In genomic region chr12:79988368-79988767, GRCh38 we compare ENCODE assay signal across 23 cellular contexts. TPM values are rescaled to one million over a fixed set of nuclear protein-coding genes. Genes with fewer than 3 reads are reported as not detected.
A peak's percentile ranks its signal among the peaks of the same experiment; 100 is the strongest.
DNase-seq lines count a peak whose midpoint lies in the region; ATAC-seq and TF ChIP-seq lines count a peak whose summit lies in the region.
"Had no signal": no experiment of that assay in that cellular context is flagged by ENCODE, and none has a peak within 500 bp of the region (broad histone marks: within the 10 kb centered on the region; RNA-seq: fewer than 3 reads in every experiment).

No MANE protein-coding gene starts in this region.

- no peak overlapping the region for H3K9ac ChIP-seq in adipocyte (ENCODE audit: low read length)

- peak overlapping the region; percentile 74 for H3K27ac Mint-ChIP-seq in HFFc6
- H3K27ac Mint-ChIP-seq: CD4-positive, alpha-beta memory T cell; stimulated activated naive B cell treated with anti-CD40 and anti-IgM and Interleukin-4, amounts not matched to agents 10 μg/mL and 1 μg/mL and 100 μg/mL, for 72 hours had no signal

- H3K27me3 Mint-ChIP-seq in HFFc6 (ENCODE audit: insufficient read depth) = peaks cover 1% of the 10 kb centered on the region; the same call in 1 of the 2 replicates

- H3K27me3 ChIP-seq in adipocyte (replicated peaks; ENCODE audit: control insufficient read depth, insufficient read depth, low read length) = no peaks in the 10 kb centered on the region
- H3K27me3 ChIP-seq in gastroesophageal sphincter = no peaks in the 10 kb centered on the region
- H3K27me3 ChIP-seq: transverse colon had no signal

- H3K36me3 Mint-ChIP-seq in HFFc6 (ENCODE audit: low read depth) = no peaks in the 10 kb centered on the region
- H3K36me3 Mint-ChIP-seq: CD4-positive, alpha-beta memory T cell; stimulated activated naive B cell treated with anti-CD40 and anti-IgM and Interleukin-4, amounts not matched to agents 10 μg/mL and 1 μg/mL and 100 μg/mL, for 72 hours had no signal

- H3K27ac ChIP-seq in gastroesophageal sphincter = no peak overlapping the region
- H3K27ac ChIP-seq: coronary artery, transverse colon had no signal

- no peak for TF ChIP-seq EP300 in gastroesophageal sphincter (IDR thresholded peaks at IDR 0.05)

- peaks cover 67% of the 10 kb centered on the region for H3K4me1 Mint-ChIP-seq in HFFc6 (ENCODE audit: low read depth)
- H3K4me1 Mint-ChIP-seq: stimulated activated naive B cell treated with anti-CD40 and anti-IgM and Interleukin-4, amounts not matched to agents 10 μg/mL and 1 μg/mL and 100 μg/mL, for 72 hours had no signal

- H3K4me1 ChIP-seq in adipocyte (ENCODE audit: control insufficient read depth, insufficient read depth, low read length) = peaks cover 57% of the 10 kb centered on the region
- H3K4me1 ChIP-seq in gastroesophageal sphincter = peaks cover 0 to 9% (median 2%) of the 10 kb centered on the region in 3 donors
- H3K4me1 ChIP-seq: transverse colon had no signal

- TF ChIP-seq CTCF in HFFc6 (IDR thresholded peaks at IDR 0.05) = no peak
- TF ChIP-seq CTCF in gastroesophageal sphincter (IDR thresholded peaks at IDR 0.05) = no peak

- no peaks in the 10 kb centered on the region for H3K9me3 Mint-ChIP-seq in HFFc6
- H3K9me3 Mint-ChIP-seq: CD4-positive, alpha-beta memory T cell; stimulated activated naive B cell treated with anti-CD40 and anti-IgM and Interleukin-4, amounts not matched to agents 10 μg/mL and 1 μg/mL and 100 μg/mL, for 72 hours had no signal

- TF ChIP-seq POLR2A in gastroesophageal sphincter (IDR thresholded peaks at IDR 0.05) = no peak

- no peaks in the 10 kb centered on the region for H3K36me3 ChIP-seq in adipocyte (ENCODE audit: control insufficient read depth, insufficient read depth, low read length, severe bottlenecking)
- no peaks in the 10 kb centered on the region for H3K36me3 ChIP-seq in gastroesophageal sphincter
- H3K36me3 ChIP-seq: transverse colon had no signal

- H3K4me3 Mint-ChIP-seq in HFFc6 = peak overlapping the region; percentile 58
- H3K4me3 Mint-ChIP-seq: CD4-positive, alpha-beta memory T cell; stimulated activated naive B cell treated with anti-CD40 and anti-IgM and Interleukin-4, amounts not matched to agents 10 μg/mL and 1 μg/mL and 100 μg/mL, for 72 hours had no signal

- H3K9me3 ChIP-seq in adipocyte (ENCODE audit: control insufficient read depth, low read length) = no peaks in the 10 kb centered on the region
- no peaks in the 10 kb centered on the region for H3K9me3 ChIP-seq in gastroesophageal sphincter
- H3K9me3 ChIP-seq: transverse colon had no signal

- DNase-seq in AG08396 (ENCODE audit: low spot score) (peak; percentile 33), HFFc6 (peak; percentile 64), adipocyte (ENCODE audit: low read depth) (peak; percentile 40), hepatic stellate cell (ENCODE audit: low spot score) (peak; percentile 17), NCI-H146 treated with DMSO at 0.1 percent for 48 hours (lab: John Stamatoyannopoulos, UW; ENCODE audit: unreplicated experiment) (no peak)
- DNase-seq in activated CD4-positive, alpha-beta T cell treated with anti-CD3 and anti-CD28 coated beads, Interleukin-2, amount 50 U/mL, for 48 hours = no peak
- DNase-seq: activated CD4-positive, alpha-beta T cell treated with anti-CD3 and anti-CD28 coated beads for 1 hour; activated naive CD4-positive, alpha-beta T cell; aorta; CD4-positive, alpha-beta memory T cell; DMS79 treated with DMSO at 0.1 percent for 48 hours; MV-4-11; NCI-H2081 treated with DMSO at 0.1 percent for 48 hours; NCI-H524; OCI-M1; retina; stimulated activated CD4-positive, alpha-beta T cell treated with anti-CD3 and anti-CD28 coated beads, Interleukin-15, amount 100 ng/mL, for 24 hours; stimulated activated naive B cell treated with anti-CD40 and anti-IgM and Interleukin-4, amounts not matched to agents 10 μg/mL and 1 μg/mL and 100 μg/mL, for 72 hours; transverse colon had no signal

- ATAC-seq in HG03175 (IDR thresholded peaks at IDR 0.05; ENCODE audit: unreplicated experiment) (no peak), gastroesophageal sphincter (no peak)
- ATAC-seq: HCT116; stimulated activated naive B cell treated with anti-CD40 and anti-IgM and Interleukin-4, amounts not matched to agents 10 μg/mL and 1 μg/mL and 100 μg/mL, for 72 hours had no signal

- H3K4me3 ChIP-seq in adipocyte (ENCODE audit: low read length) (no peak overlapping the region), gastroesophageal sphincter (no peak overlapping the region)
- H3K4me3 ChIP-seq: coronary artery, transverse colon had no signal

RNA-seq across cellular contexts. Expression of gene PPP1R12A, which starts 53.5 kb away (rescaled TPM):
- 100 to 1,000 TPM; 104 to 122 (median 113) TPM for total RNA-seq in HFFc6 (2021; fragmentation: NEBNext Ultra II Directional; extraction: Animal tissue kit (Norgen Biotek cat#: 25700))
- total RNA-seq in gastroesophageal sphincter = 100 to 1,000 TPM; 387 to 683 (median 563) TPM

Comparison
In these comparisons a context has a peak if more than half of its experiments do, and no peak if none do; other contexts are left out.
1. DNase-seq: peak in AG08396 (single experiment), HFFc6 (single experiment), adipocyte (single experiment) and hepatic stellate cell (single experiment); none in NCI-H146 treated with DMSO at 0.1 percent for 48 hours (single experiment) and activated CD4-positive, alpha-beta T cell treated with anti-CD3 and anti-CD28 coated beads, Interleukin-2, amount 50 U/mL, for 48 hours (0 of 2).